1 cellular context compared by ENCODE assay signal in genomic region chr1:23539698-23540266, GRCh38.
TF ChIP-seq lines count a peak whose summit lies in the region.

No MANE protein-coding gene starts in this region.

TF ChIP-seq in HepG2, 621 proteins besides CTCF, POLR2A, EP300 and RAD21 (continued from another document and continues in another):
- TF ChIP-seq HMGXB3 (CRISPR knock-in tag; IDR thresholded peaks at IDR 0.05; ENCODE audit: borderline replicate concordance), result peak; percentile 54; the same call in 1 of the 2 replicates
- TF ChIP-seq HOXA3 (CRISPR knock-in tag; IDR thresholded peaks at IDR 0.05), result peak; percentile 35; the same call in 1 of the 2 replicates
- TF ChIP-seq ZFAT (CRISPR knock-in tag; conservative IDR thresholded peaks at IDR 0.05), result no peak
- TF ChIP-seq POLR2AphosphoS5 (IDR thresholded peaks at IDR 0.05; ENCODE audit: low read depth, low read length), result no peak
- no peak for TF ChIP-seq LRRFIP1 (CRISPR knock-in tag; conservative IDR thresholded peaks at IDR 0.05)
- 0 out of 2 replicates have a peak, but pooled peaks have one; percentile 23 for TF ChIP-seq SRF (IDR thresholded peaks at IDR 0.05; ENCODE audit: low read depth, low read length)
- no peak for TF ChIP-seq ZNF780A (CRISPR knock-in tag; IDR thresholded peaks at IDR 0.05)
- TF ChIP-seq ZNF329 (CRISPR knock-in tag; IDR thresholded peaks at IDR 0.05; ENCODE audit: low read depth), result no peak
- no peak for TF ChIP-seq FLYWCH1 (CRISPR knock-in tag; IDR thresholded peaks at IDR 0.05)
- TF ChIP-seq TOPORS (CRISPR knock-in tag; IDR thresholded peaks at IDR 0.05), result no peak
- TF ChIP-seq ZNF350 (CRISPR knock-in tag; IDR thresholded peaks at IDR 0.05; ENCODE audit: borderline replicate concordance, low read depth), result peak; percentile 62; the same call in 1 of the 2 replicates
- TF ChIP-seq ATF5 (CRISPR knock-in tag; IDR thresholded peaks at IDR 0.05; ENCODE audit: low read depth), result no peak
- 0 out of 2 replicates have a peak, but pooled peaks have one; percentile 34 for TF ChIP-seq TFDP2 (CRISPR knock-in tag; IDR thresholded peaks at IDR 0.05)
- peak; percentile 71 to 78; a peak in 3 of 4 replicates for TF ChIP-seq HMGXB4 (CRISPR knock-in tag; IDR thresholded peaks at IDR 0.05; ENCODE audit: borderline replicate concordance in 1 of 2, low read depth in 1 of 2)
- no peak for TF ChIP-seq ZBTB49 (CRISPR knock-in tag; IDR thresholded peaks at IDR 0.05; ENCODE audit: borderline replicate concordance)
- peak; percentile 49 for TF ChIP-seq HDAC2 (CRISPR knock-in tag; IDR thresholded peaks at IDR 0.05)
- peak; percentile 30; the same call in 1 of the 2 replicates for TF ChIP-seq ZNF605 (CRISPR knock-in tag; IDR thresholded peaks at IDR 0.05)
- TF ChIP-seq PAXIP1 (CRISPR knock-in tag; conservative IDR thresholded peaks at IDR 0.05), result 0 out of 2 replicates have a peak, but pooled peaks have one; percentile 25
- TF ChIP-seq ZNF407 (CRISPR knock-in tag; IDR thresholded peaks at IDR 0.05; ENCODE audit: not compliant biosample characterization), result peak; percentile 32
- TF ChIP-seq MTERF4 (CRISPR knock-in tag; IDR thresholded peaks at IDR 0.05), result no peak
- TF ChIP-seq ZNF264 (CRISPR knock-in tag; IDR thresholded peaks at IDR 0.05), result no peak
- no peak for TF ChIP-seq ZNF577 (CRISPR knock-in tag; IDR thresholded peaks at IDR 0.05; ENCODE audit: borderline replicate concordance, low read depth)
- no peak for TF ChIP-seq ZNF335 (CRISPR knock-in tag; IDR thresholded peaks at IDR 0.05)
- peak; percentile 44; the same call in 1 of the 2 replicates for TF ChIP-seq SAP130 (CRISPR knock-in tag; IDR thresholded peaks at IDR 0.05; ENCODE audit: low read depth)
